In genomic region chr12:39188689-39189088, GRCh38 we compare ENCODE assay signal across 25 cellular contexts.
"Had no signal": no experiment of that assay in that cellular context is flagged by ENCODE, and none has a peak within 500 bp of the region (broad histone marks: within the 10 kb centered on the region; RNA-seq: fewer than 3 reads in every experiment).

No MANE protein-coding gene starts in this region.

- H3K27me3 ChIP-seq: colonic mucosa, dorsolateral prefrontal cortex, esophagus muscularis mucosa, esophagus squamous epithelium, foreskin keratinocyte, gastrocnemius medialis, heart left ventricle, hepatocyte had no signal

- H3K79me2 ChIP-seq: hepatocyte had no signal

- H3K4me1 ChIP-seq: colonic mucosa, esophagus muscularis mucosa, esophagus squamous epithelium, foreskin keratinocyte, gastrocnemius medialis, heart left ventricle, heart right ventricle had no signal

- H3K4me2 ChIP-seq: hepatocyte had no signal

- H3K27ac ChIP-seq: colonic mucosa, coronary artery, dorsolateral prefrontal cortex, epithelial cell of prostate, esophagus muscularis mucosa, esophagus squamous epithelium, foreskin keratinocyte, gastrocnemius medialis, heart left ventricle, heart right ventricle, hepatocyte had no signal

- DNase-seq: colonic mucosa; cortex of kidney; dermis blood vessel endothelial cell; dorsolateral prefrontal cortex; effector CD4-positive, alpha-beta T cell; effector CD8-positive, alpha-beta T cell; effector memory CD4-positive, alpha-beta T cell; effector memory CD8-positive, alpha-beta T cell; endodermal cell; erythroblast; esophagus squamous epithelium; foreskin fibroblast; foreskin keratinocyte; foreskin melanocyte; gastrocnemius medialis; glutamatergic neuron; head of caudate nucleus; heart left ventricle; heart right ventricle had no signal

- H3K9me3 ChIP-seq: colonic mucosa, esophagus muscularis mucosa, esophagus squamous epithelium, gastrocnemius medialis, heart left ventricle, heart right ventricle had no signal

- FAIRE-seq: endothelial cell of umbilical vein had no signal

- ATAC-seq: effector memory CD8-positive, alpha-beta T cell; esophagus mucosa; foreskin keratinocyte; gastrocnemius medialis; heart left ventricle; heart right ventricle had no signal

- H3K4me3 ChIP-seq: colonic mucosa, coronary artery, dorsolateral prefrontal cortex, esophagus muscularis mucosa, esophagus squamous epithelium, gastrocnemius medialis, heart left ventricle, heart right ventricle, hepatocyte had no signal

- H3K36me3 ChIP-seq: colonic mucosa, esophagus muscularis mucosa, esophagus squamous epithelium, gastrocnemius medialis, heart left ventricle, heart right ventricle had no signal

- H2AFZ ChIP-seq: hepatocyte had no signal
